Comparison of ENCODE assay signal across 8 cellular contexts in genomic region chr11:131688056-131688693, GRCh38.
DNase-seq lines count a peak whose midpoint lies in the region; ATAC-seq, FAIRE-seq and TF ChIP-seq lines count a peak whose summit lies in the region.

No MANE protein-coding gene starts in this region.

- H3K36me3 ChIP-seq in mammary epithelial cell (ENCODE audit: insufficient read depth, low read length), result no peaks in the 10 kb centered on the region
- no peaks in the 10 kb centered on the region for H3K36me3 ChIP-seq in HepG2 (replicated peaks in 1 of 2; ENCODE audit: control insufficient read depth in 1 of 2, insufficient read depth in 2 of 2, low read length in 2 of 2)

- no peak overlapping the region for H3K27ac ChIP-seq in mammary epithelial cell (ENCODE audit: insufficient read depth, low read depth, low read length)
- no peak overlapping the region for H3K27ac ChIP-seq in HepG2 (ENCODE audit: extremely low read length, insufficient read depth, low read length)
- no peak overlapping the region for H3K27ac ChIP-seq in substantia nigra (ENCODE audit: low read depth, low read length, poor library complexity, severe bottlenecking)

- intact Hi-C loops in mammary epithelial cell (cut with micrococcal nuclease) (no loop called here), HepG2 (cut with micrococcal nuclease; ENCODE audit: unreplicated experiment) (no loop called here)

- H3K4me1 ChIP-seq in mammary epithelial cell (ENCODE audit: insufficient read depth, low read length) (peaks cover 6% of the 10 kb centered on the region), HepG2 (ENCODE audit: insufficient read depth, low read length) (no peaks in the 10 kb centered on the region)

- no peaks in the 10 kb centered on the region for H3K9me3 ChIP-seq in mammary epithelial cell (replicated peaks; ENCODE audit: insufficient read depth, low read length)
- no peaks in the 10 kb centered on the region for H3K9me3 ChIP-seq in HepG2 (ENCODE audit: low read length)

- CTCF ChIA-PET in mammary epithelial cell (lab: Charles Lee; ENCODE audit: low non-redundant PET), result interaction anchor here (0.6 to 1.0 kb wide), 3 partner anchors 14 to 783 kb away, joined by 3 to 4 read pairs (median 4); no protein-coding TSS in a partner anchor
- CTCF ChIA-PET in HepG2 (lab: Yijun Ruan, JAX; ENCODE audit: low intra/inter-chr PET ratio, low total read pairs), result no interaction called here

- H3K9ac ChIP-seq in mammary epithelial cell (ENCODE audit: insufficient read depth, low read length), result no peak overlapping the region
- no peak overlapping the region for H3K9ac ChIP-seq in HepG2 (ENCODE audit: insufficient read depth, low read depth, low read length)

- H2AFZ ChIP-seq in mammary epithelial cell (ENCODE audit: low read depth, low read length), result peak overlapping the region; percentile 68
- no peak overlapping the region for H2AFZ ChIP-seq in HepG2 (ENCODE audit: low read length)

- DNase-seq in AG10803 (ENCODE audit: low read depth) (peak; percentile 55), GM12891 (ENCODE audit: insufficient read length, low spot score) (peak; percentile 92), NCI-H526 treated with DMSO at 0.1 percent for 48 hours (lab: John Stamatoyannopoulos, UW) (peak; percentile 34), mammary epithelial cell (peak; percentile 43), HepG2 (ENCODE audit: low spot score) (peak; percentile 9), substantia nigra (lab: John Stamatoyannopoulos, UW) (peak in 32 of 49 donors; percentile 30 to 83 (median 54))

- peak overlapping the region; percentile 78 for H3K4me2 ChIP-seq in mammary epithelial cell (ENCODE audit: insufficient read depth, low read depth, low read length)
- no peak overlapping the region for H3K4me2 ChIP-seq in HepG2 (ENCODE audit: low read depth, low read length)

- TF ChIP-seq CTCF in AG10803 (conservative IDR thresholded peaks at IDR 0.05; ENCODE audit: low read length) (peak; percentile 71), mammary epithelial cell (conservative IDR thresholded peaks at IDR 0.05 in 1 of 2, IDR thresholded peaks at IDR 0.05 in 1 of 2; ENCODE audit: extremely low read depth in 1 of 2, insufficient read depth in 1 of 2, low read depth in 1 of 2, low read length in 2 of 2) (peak; percentile 55 to 88), HepG2 (CRISPR knock-in tag; IDR thresholded peaks at IDR 0.05) (peak; percentile 70)

- H4K20me1 ChIP-seq in mammary epithelial cell (ENCODE audit: insufficient read depth, low read length) (no peaks in the 10 kb centered on the region), HepG2 (ENCODE audit: insufficient read depth, low read length) (no peaks in the 10 kb centered on the region)

- 0 out of 2 replicates have a peak, but pooled peaks have one; percentile 41 for TF ChIP-seq RAD21 in HepG2 (CRISPR knock-in tag; IDR thresholded peaks at IDR 0.05)

- peak; percentile 78 for ATAC-seq in HG02870 (IDR thresholded peaks at IDR 0.05; ENCODE audit: unreplicated experiment)
- peak; percentile 85 for ATAC-seq in HepG2
- no peak for ATAC-seq in GM18517 (IDR thresholded peaks at IDR 0.05; ENCODE audit: unreplicated experiment)

- BruUV-seq in mammary epithelial cell (replicated peaks; lab: Mats Ljungman, UMichigan) (no TSS peak), HepG2 (replicated peaks; lab: Mats Ljungman, UMichigan) (no TSS peak)

- TF ChIP-seq EP300 in HepG2 (IDR thresholded peaks at IDR 0.05; ENCODE audit: low read depth in 2 of 2, low read length in 2 of 2) (no peak), HepG2 (CRISPR knock-in tag; IDR thresholded peaks at IDR 0.05; ENCODE audit: borderline replicate concordance) (no peak)

- peak; percentile 71 for FAIRE-seq in GM12891 (lab: Jason Lieb, UNC)
- FAIRE-seq in HepG2 (lab: Jason Lieb, UNC), result no peak

- H3K4me3 ChIP-seq in AG10803 (ENCODE audit: low read length) (peak overlapping the region; percentile 52), mammary epithelial cell (replicated peaks in 1 of 3; ENCODE audit: insufficient read depth in 1 of 3, low read depth in 2 of 3, low read length in 3 of 3) (no peak overlapping the region), HepG2 (replicated peaks in 1 of 3; ENCODE audit: insufficient read depth in 1 of 3, low read depth in 2 of 3, low read length in 3 of 3) (no peak overlapping the region)

- WGBS in mammary epithelial cell (ENCODE audit: low coverage, missing lambda C conversion rate), result 24% methylated on average over 13 of the region's 34 CpGs
- WGBS in HepG2 (ENCODE audit: low lambda C conversion rate), result 27% methylated on average over 17 of the region's 34 CpGs

- in situ Hi-C loops in mammary epithelial cell (cut with MboI; ENCODE audit: low sequenced_read_pairs in 2 of 2) (no loop called here), HepG2 (cut with HindIII; ENCODE audit: extremely low pct_ligation_motif_present, low pct_unique_long_range_greater_than_20kb) (loop anchor here (25.0 kb wide), 1 partner anchor 1374 kb away; no protein-coding TSS in a partner anchor)

- dilution Hi-C loops in mammary epithelial cell (cut with HindIII; ENCODE audit: low sequenced_read_pairs), result no loop called here

- TF ChIP-seq POLR2A in GM12891 (IDR thresholded peaks at IDR 0.05; ENCODE audit: low read depth, low read length) (no peak), HepG2 (IDR thresholded peaks at IDR 0.05; ENCODE audit: insufficient read depth in 1 of 2, low read depth in 2 of 2, low read length in 2 of 2) (no peak)

- no peaks in the 10 kb centered on the region for H3K79me2 ChIP-seq in mammary epithelial cell (ENCODE audit: insufficient read depth, low read length)
- no peaks in the 10 kb centered on the region for H3K79me2 ChIP-seq in HepG2 (ENCODE audit: insufficient read depth, low read length)

- POLR2A ChIA-PET in HepG2 (lab: Yijun Ruan, JAX), result no interaction called here

- H3K27me3 ChIP-seq in mammary epithelial cell (ENCODE audit: insufficient read depth, low read length) (no peaks in the 10 kb centered on the region), HepG2 (ENCODE audit: control insufficient read depth in 1 of 2, insufficient read depth in 2 of 2, low read length in 2 of 2) (peaks cover 3 to 48% of the 10 kb centered on the region in 2 experiments)

TF ChIP-seq in GM12891, 5 proteins besides CTCF, POLR2A, EP300 and RAD21:
- TF ChIP-seq SPI1 (IDR thresholded peaks at IDR 0.05; ENCODE audit: low read depth, low read length), result no peak
- no peak for TF ChIP-seq POU2F2 (IDR thresholded peaks at IDR 0.05; ENCODE audit: low read depth, low read length)
- no peak for TF ChIP-seq POLR2AphosphoS5 (IDR thresholded peaks at IDR 0.05; ENCODE audit: low read depth, low read length)
- no peak for TF ChIP-seq PAX5 (IDR thresholded peaks at IDR 0.05; ENCODE audit: insufficient read depth, low read length, severe bottlenecking)
- TF ChIP-seq TAF1 (IDR thresholded peaks at IDR 0.05; ENCODE audit: low read depth, low read length), result no peak

TF ChIP-seq in HepG2, 621 proteins besides CTCF, POLR2A, EP300 and RAD21 (continues in another document):
- no peak for TF ChIP-seq FUBP1 (CRISPR knock-in tag; IDR thresholded peaks at IDR 0.05; ENCODE audit: borderline replicate concordance)
- peak; percentile 28; the same call in 1 of the 2 replicates for TF ChIP-seq STAG1 (CRISPR knock-in tag; IDR thresholded peaks at IDR 0.05)
- peak; percentile 88 for TF ChIP-seq ZBTB42 (CRISPR knock-in tag; IDR thresholded peaks at IDR 0.05)
- peak; percentile 51 for TF ChIP-seq XRCC5 (optimal IDR thresholded peaks at IDR 0.05; ENCODE audit: low read length)
- peak; percentile 94 for TF ChIP-seq ZBTB14 (CRISPR knock-in tag; IDR thresholded peaks at IDR 0.05)
- TF ChIP-seq GABPB1 (CRISPR knock-in tag; IDR thresholded peaks at IDR 0.05), result peak; percentile 34; the same call in 1 of the 2 replicates
- no peak for TF ChIP-seq ZNF225 (CRISPR knock-in tag; IDR thresholded peaks at IDR 0.05)

Comparison
In these comparisons a context has a peak if more than half of its experiments do, and no peak if none do; other contexts are left out.
1. DNase-seq: peak in every context shown above with its lines; median percentile 92 in GM12891; 55 in AG10803; 54 in substantia nigra; 43 in mammary epithelial cell; 34 in NCI-H526 treated with DMSO at 0.1 percent for 48 hours; 9 in HepG2.